ENCODE assay signal across 1 cellular context in genomic region chr2:215653344-215654015, GRCh38.
TF ChIP-seq lines count a peak whose summit lies in the region.

No MANE protein-coding gene starts in this region.

TF ChIP-seq in K562, 482 proteins besides CTCF, POLR2A, EP300 and RAD21 (continued from another document):
- no peak for TF ChIP-seq ZFP36 (IDR thresholded peaks at IDR 0.05; ENCODE audit: low read depth, low read length, partially characterized antibody)
- TF ChIP-seq SIRT6 (IDR thresholded peaks at IDR 0.05; ENCODE audit: low read depth, low read length) = no peak
- TF ChIP-seq ILF3 (IDR thresholded peaks at IDR 0.05; ENCODE audit: borderline replicate concordance) = no peak
- no peak for TF ChIP-seq CHCHD3 (CRISPR knock-in tag; IDR thresholded peaks at IDR 0.05)
- no peak for TF ChIP-seq NONO (IDR thresholded peaks at IDR 0.05; ENCODE audit: low read depth in 2 of 2, low read length in 1 of 2)
- TF ChIP-seq KAT7 (CRISPR knock-in tag; IDR thresholded peaks at IDR 0.05; ENCODE audit: borderline replicate concordance) = no peak
- no peak for TF ChIP-seq ZNF165 (CRISPR knock-in tag; IDR thresholded peaks at IDR 0.05; ENCODE audit: borderline replicate concordance)
- TF ChIP-seq TAL1 (IDR thresholded peaks at IDR 0.05) = peak; percentile 19; the same call in 1 of the 2 replicates
- TF ChIP-seq ARID1B (IDR thresholded peaks at IDR 0.05) = peak; percentile 55
- TF ChIP-seq ZNF23 (CRISPR knock-in tag; IDR thresholded peaks at IDR 0.05) = no peak
- TF ChIP-seq, protein P1, sequence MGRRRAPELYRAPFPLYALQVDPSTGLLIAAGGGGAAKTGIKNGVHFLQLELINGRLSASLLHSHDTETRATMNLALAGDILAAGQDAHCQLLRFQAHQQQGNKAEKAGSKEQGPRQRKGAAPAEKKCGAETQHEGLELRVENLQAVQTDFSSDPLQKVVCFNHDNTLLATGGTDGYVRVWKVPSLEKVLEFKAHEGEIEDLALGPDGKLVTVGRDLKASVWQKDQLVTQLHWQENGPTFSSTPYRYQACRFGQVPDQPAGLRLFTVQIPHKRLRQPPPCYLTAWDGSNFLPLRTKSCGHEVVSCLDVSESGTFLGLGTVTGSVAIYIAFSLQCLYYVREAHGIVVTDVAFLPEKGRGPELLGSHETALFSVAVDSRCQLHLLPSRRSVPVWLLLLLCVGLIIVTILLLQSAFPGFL (CRISPR knock-in tag; IDR thresholded peaks at IDR 0.05) = no peak
- no peak for TF ChIP-seq HMGN3 (IDR thresholded peaks at IDR 0.05; ENCODE audit: borderline replicate concordance, extremely low read depth, insufficient read length, low read depth, low read length)
- TF ChIP-seq CBFA2T3 (IDR thresholded peaks at IDR 0.05) = peak; percentile 19; the same call in 1 of the 2 replicates
- no peak for TF ChIP-seq ATF2 (CRISPR knock-in tag; IDR thresholded peaks at IDR 0.05)
- TF ChIP-seq ZNF311 (CRISPR knock-in tag; IDR thresholded peaks at IDR 0.05) = no peak
- TF ChIP-seq ZC3H11A (IDR thresholded peaks at IDR 0.05; ENCODE audit: low read depth, low read length) = no peak
- no peak for TF ChIP-seq ZNF707 (CRISPR knock-in tag; conservative IDR thresholded peaks at IDR 0.05)
- no peak for TF ChIP-seq ZNF263 (CRISPR knock-in tag; IDR thresholded peaks at IDR 0.05; ENCODE audit: borderline replicate concordance)
- no peak for TF ChIP-seq EHMT2 (IDR thresholded peaks at IDR 0.05)
- TF ChIP-seq IFI16 (CRISPR knock-in tag; IDR thresholded peaks at IDR 0.05) = no peak
- no peak for TF ChIP-seq GTF3C2 (IDR thresholded peaks at IDR 0.05; ENCODE audit: borderline replicate concordance, extremely low read depth, insufficient read length)
- no peak for TF ChIP-seq PHF21A (IDR thresholded peaks at IDR 0.05; ENCODE audit: borderline replicate concordance, low read depth)
- no peak for TF ChIP-seq DIDO1 (tag; IDR thresholded peaks at IDR 0.05; ENCODE audit: low read depth)
- no peak for TF ChIP-seq ARNT (IDR thresholded peaks at IDR 0.05)
- TF ChIP-seq ZNF79 (CRISPR knock-in tag; IDR thresholded peaks at IDR 0.05; ENCODE audit: low read depth) = no peak
- TF ChIP-seq DDX20 (tag; IDR thresholded peaks at IDR 0.05; ENCODE audit: low read depth) = no peak
- no peak for TF ChIP-seq MTF1 (CRISPR knock-in tag; IDR thresholded peaks at IDR 0.05; ENCODE audit: borderline replicate concordance)
- TF ChIP-seq ZFX (CRISPR knock-in tag; IDR thresholded peaks at IDR 0.05) = no peak
- no peak for TF ChIP-seq RBM39 (optimal IDR thresholded peaks at IDR 0.05; ENCODE audit: low read depth, low read length)
- no peak for TF ChIP-seq ELK1 (CRISPR knock-in tag; IDR thresholded peaks at IDR 0.05)
- no peak for TF ChIP-seq NR2F6 (CRISPR knock-in tag; IDR thresholded peaks at IDR 0.05)
- TF ChIP-seq MYC (IDR thresholded peaks at IDR 0.05; ENCODE audit: low read depth, low read length) = no peak
- TF ChIP-seq MYC (CRISPR knock-in tag; IDR thresholded peaks at IDR 0.05; ENCODE audit: borderline replicate concordance, low read depth) = no peak
- no peak for TF ChIP-seq ETV1 (tag; conservative IDR thresholded peaks at IDR 0.05; ENCODE audit: low read depth)
- TF ChIP-seq ZBTB2 (IDR thresholded peaks at IDR 0.05) = no peak
- TF ChIP-seq ZNF316 (IDR thresholded peaks at IDR 0.05) = peak; percentile 28; the same call in 1 of the 2 replicates
- TF ChIP-seq CTBP1 (IDR thresholded peaks at IDR 0.05; ENCODE audit: borderline replicate concordance) = no peak
